In genomic region chr14:22852940-22853767, GRCh38 we compare ENCODE assay signal across 8 cellular contexts. TPM values are rescaled to one million over a fixed set of nuclear protein-coding genes. Genes with fewer than 3 reads are reported as not detected.
DNase-seq lines count a peak whose midpoint lies in the region; ATAC-seq, FAIRE-seq and TF ChIP-seq lines count a peak whose summit lies in the region.

No MANE protein-coding gene starts in this region.

- 0 to 2% (median 1%) methylated on average over 20 of the region's 20 CpGs for WGBS in small intestine, 3 donors

- FAIRE-seq in small intestine (lab: Jason Lieb, UNC) = no peak

- intact Hi-C loops in breast epithelium (cut with DNase I; ENCODE audit: low total_unique reads) = no loop called here

- H3K9me3 Mint-ChIP-seq in immature natural killer cell = peaks cover 0 to 4% (median 0%) of the 10 kb centered on the region in 6 donors

- H3K27ac Mint-ChIP-seq in immature natural killer cell = peak overlapping the region in 3 of 6 donors; percentile 22 to 62 (median 49)

- peaks cover 10 to 12% of the 10 kb centered on the region in 2 donors for H3K4me1 Mint-ChIP-seq in immature natural killer cell

- H3K36me3 ChIP-seq in breast epithelium (no peaks in the 10 kb centered on the region), small intestine (ENCODE audit: control insufficient read depth in 2 of 2, insufficient read depth in 2 of 2, low read length in 2 of 2) (no peaks in the 10 kb centered on the region)

- peaks cover 0 to 3% (median 0%) of the 10 kb centered on the region in 3 donors for H3K36me3 Mint-ChIP-seq in immature natural killer cell

- H3K9me3 ChIP-seq in breast epithelium = no peaks in the 10 kb centered on the region
- no peaks in the 10 kb centered on the region for H3K9me3 ChIP-seq in small intestine (ENCODE audit: control insufficient read depth, low read depth)

- peak; percentile 77 for ATAC-seq in HG02852 (IDR thresholded peaks at IDR 0.05; ENCODE audit: unreplicated experiment)
- no peak for ATAC-seq in GM18520 (IDR thresholded peaks at IDR 0.05; ENCODE audit: unreplicated experiment)

- H3K27ac ChIP-seq in breast epithelium (peak overlapping the region; percentile 38 to 69), small intestine (ENCODE audit: low read depth in 1 of 2, low read length in 1 of 2) (peak overlapping the region; percentile 78 to 93)

- H3K4me1 ChIP-seq in breast epithelium = peaks cover 21 to 22% of the 10 kb centered on the region in 2 donors
- peaks cover 0 to 6% of the 10 kb centered on the region in 2 donors for H3K4me1 ChIP-seq in small intestine (ENCODE audit: control insufficient read depth in 2 of 2, insufficient read depth in 1 of 2, low read depth in 1 of 2, low read length in 1 of 2)

- TF ChIP-seq POLR2A in breast epithelium (IDR thresholded peaks at IDR 0.05) = no peak

- no peaks in the 10 kb centered on the region for H3K27me3 ChIP-seq in breast epithelium
- no peaks in the 10 kb centered on the region for H3K27me3 ChIP-seq in small intestine (ENCODE audit: control insufficient read depth in 2 of 2, insufficient read depth in 2 of 2, low read length in 2 of 2)

- peak; percentile 80 for DNase-seq in NCI-H2171 (lab: John Stamatoyannopoulos, UW)
- DNase-seq in breast epithelium (ENCODE audit: low spot score in 2 of 2) = peak; percentile 80 to 87
- peak; percentile 82 to 84 (median 82) for DNase-seq in immature natural killer cell
- peak; percentile 87 for DNase-seq in small intestine

- H3K4me3 Mint-ChIP-seq in immature natural killer cell = peak overlapping the region; percentile 73 to 82 (median 82)

- peaks cover 10 to 20% (median 14%) of the 10 kb centered on the region in 3 donors for H3K27me3 Mint-ChIP-seq in immature natural killer cell (ENCODE audit: low read depth in 3 of 3)

- peak; percentile 96 for TF ChIP-seq CTCF in GM12872 (IDR thresholded peaks at IDR 0.05; ENCODE audit: insufficient read depth, low read depth, low read length)
- TF ChIP-seq CTCF in WI38 (IDR thresholded peaks at IDR 0.05; ENCODE audit: low read depth, low read length) = peak; percentile 83
- peak; percentile 94 to 96 (median 96) for TF ChIP-seq CTCF in breast epithelium (IDR thresholded peaks at IDR 0.05)

- H3K4me3 ChIP-seq in WI38 (ENCODE audit: low read depth, low read length) (peak overlapping the region; percentile 53), breast epithelium (peak overlapping the region; percentile 20 to 64 (median 45)), small intestine (ENCODE audit: low read depth in 1 of 2, low read length in 2 of 2) (peak overlapping the region in 1 of 2 donors; percentile 44)

RNA-seq across cellular contexts. Expression of gene MMP14, which starts 16.8 kb away (rescaled TPM):
- 100 to 1,000 TPM in 2 of 3 donors, 10 to 100 TPM in 1; 84.4 to 361 (median 136) TPM for total RNA-seq in breast epithelium
- polyA plus RNA-seq in immature natural killer cell = not detected
- polyA plus RNA-seq in small intestine = 100 to 1,000 TPM in 1 of 3 donors, 10 to 100 TPM in 1, 1 to 10 TPM in 1; 6.9 to 105 (median 16.8) TPM

RNA-seq across cellular contexts. Expression of gene LRP10, which starts 18.4 kb away (rescaled TPM):
- total RNA-seq in breast epithelium = 10 to 100 TPM; 70.1 to 97.5 (median 82.3) TPM
- polyA plus RNA-seq in immature natural killer cell (100 to 1,000 TPM in 2 of 3 donors, 10 to 100 TPM in 1; 74.6 to 146 (median 136) TPM), small intestine (10 to 100 TPM; 19.7 to 87.3 (median 28.4) TPM)

RNA-seq across cellular contexts. Expression of gene MRPL52, which starts 23.5 kb away (rescaled TPM):
- total RNA-seq in breast epithelium = 10 to 100 TPM; 22.7 to 39.4 (median 34.7) TPM
- polyA plus RNA-seq in immature natural killer cell (100 to 1,000 TPM in 2 of 3 donors, 10 to 100 TPM in 1; 56.8 to 188 (median 147) TPM), small intestine (100 to 1,000 TPM; 117 to 164 (median 147) TPM)

RNA-seq across cellular contexts. Expression of gene REM2, which starts 29.9 kb away (rescaled TPM):
- 1 to 10 TPM in 2 of 3 donors, under 1 TPM in 1; 0.96 to 1.3 (median 1.2) TPM for total RNA-seq in breast epithelium
- polyA plus RNA-seq in immature natural killer cell (under 1 TPM; 0.22 to 0.74 (median 0.66) TPM), small intestine (1 to 10 TPM in 1 of 3 donors, under 1 TPM in 2; 0.45 to 1.1 (median 0.90) TPM)

RNA-seq across cellular contexts. Expression of gene SLC7A7, which starts 37.9 kb away (rescaled TPM):
- total RNA-seq in breast epithelium = 10 to 100 TPM; 17.4 to 46.4 (median 27.2) TPM
- 1 to 10 TPM in 2 of 3 donors, under 1 TPM in 1; 0.67 to 5.8 (median 1.1) TPM for polyA plus RNA-seq in immature natural killer cell
- 100 to 1,000 TPM in 2 of 3 donors, 10 to 100 TPM in 1; 52.9 to 355 (median 218) TPM for polyA plus RNA-seq in small intestine

Comparison
In these comparisons a context has a peak if more than half of its experiments do, and no peak if none do; other contexts are left out.
1. RNA of gene MMP14, which starts 16.8 kb away (polyA plus RNA-seq): 6.9 to 105 TPM in small intestine; not detected in immature natural killer cell; every median in the first group is over 4 times any median in the second.
2. Peak in every context shown above with its lines, with median percentiles within 50 percentile points of each other: CTCF ChIP-seq and DNase-seq.